Comparison of ENCODE assay signal across 9 cellular contexts in the genomic region with DNA sequence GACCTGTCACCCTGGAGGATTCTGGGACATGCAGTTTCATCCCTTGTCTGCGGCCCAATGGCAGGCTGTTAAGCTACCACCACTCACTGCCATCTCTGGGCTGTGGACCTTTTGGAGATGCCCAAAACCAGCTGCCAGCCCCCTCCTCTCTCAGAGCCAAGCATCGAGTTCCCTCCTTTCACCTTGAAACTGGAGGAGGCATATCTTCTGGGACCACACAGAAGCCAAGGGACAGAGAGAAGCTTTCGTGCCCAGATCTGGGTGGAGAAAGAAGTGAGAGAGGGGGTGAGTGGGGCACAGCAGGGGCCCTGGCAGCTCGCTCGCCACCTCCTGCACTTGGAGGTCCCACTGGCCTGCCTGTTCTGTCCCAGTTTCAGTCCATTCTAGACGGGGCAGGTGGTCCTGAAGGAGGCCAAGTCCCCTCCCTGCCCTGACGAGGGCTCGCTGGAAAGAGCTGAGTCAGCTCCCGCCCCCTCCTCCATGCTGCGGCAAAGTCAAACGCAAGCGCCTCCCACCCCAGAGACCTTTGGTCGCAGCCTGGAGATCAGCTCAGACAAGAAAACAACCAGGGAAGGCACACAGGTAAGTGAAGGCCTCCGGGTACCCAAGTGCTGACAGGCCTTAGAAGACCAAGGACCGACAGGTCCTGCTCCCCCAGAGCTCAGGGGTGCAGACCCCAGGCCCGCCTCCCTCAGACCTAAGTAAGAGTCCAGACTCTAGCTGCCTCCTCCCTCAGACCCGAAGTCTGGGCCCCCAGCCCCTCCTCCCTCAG. TPM values are rescaled to one million over a fixed set of nuclear protein-coding genes. Genes with fewer than 3 reads are reported as not detected.
DNase-seq lines count a peak whose midpoint lies in the region; ATAC-seq and TF ChIP-seq lines count a peak whose summit lies in the region.
"Had no signal": no experiment of that assay in that cellular context is flagged by ENCODE, and none has a peak within 500 bp of the region (broad histone marks: within the 10 kb centered on the region; RNA-seq: fewer than 3 reads in every experiment).

No MANE protein-coding gene starts in this region.

- H4K20me1 ChIP-seq in H9 (ENCODE audit: control insufficient read depth, insufficient read depth, insufficient read length): peaks cover 2% of the 10 kb centered on the region

- H3K27me3 ChIP-seq in H9 (ENCODE audit: insufficient read depth, low read length): no peaks in the 10 kb centered on the region; the same call in 1 of the 2 replicates
- H3K27me3 ChIP-seq in body of pancreas: no peaks in the 10 kb centered on the region
- no peaks in the 10 kb centered on the region for H3K27me3 ChIP-seq in right lobe of liver

- H2AK5ac ChIP-seq in H9 (ENCODE audit: insufficient read length, low read length): no peak overlapping the region

- H3K9me3 ChIP-seq in H9 (ENCODE audit: control insufficient read depth, low read depth, low read length): no peaks in the 10 kb centered on the region
- no peaks in the 10 kb centered on the region for H3K9me3 ChIP-seq in body of pancreas
- no peaks in the 10 kb centered on the region for H3K9me3 ChIP-seq in right lobe of liver

- no peak overlapping the region for H3K27ac ChIP-seq in H9 (ENCODE audit: insufficient read length, low read depth, low read length)
- H3K27ac ChIP-seq in body of pancreas: peak overlapping the region in 3 of 4 donors; percentile 43 to 98 (median 55)
- H3K27ac ChIP-seq in right lobe of liver: peak overlapping the region; percentile 81 to 97 (median 95)

- no peak overlapping the region for H2AFZ ChIP-seq in H9 (ENCODE audit: low read length)

- TF ChIP-seq CTCF in H9 (conservative IDR thresholded peaks at IDR 0.05): no peak
- no peak for TF ChIP-seq CTCF in body of pancreas (IDR thresholded peaks at IDR 0.05)
- no peak for TF ChIP-seq CTCF in right lobe of liver (IDR thresholded peaks at IDR 0.05)
- no peak for TF ChIP-seq CTCF in GM13976 (IDR thresholded peaks at IDR 0.05; ENCODE audit: borderline replicate concordance, control extremely low read depth, extremely low read depth, insufficient read depth, missing control alignments)

- H3K36me3 ChIP-seq in body of pancreas (replicated peaks in 1 of 2; ENCODE audit: insufficient read depth in 1 of 2, low read depth in 2 of 2): no peaks in the 10 kb centered on the region
- H3K36me3 ChIP-seq in right lobe of liver: no peaks in the 10 kb centered on the region

- no peak overlapping the region for H3T11ph ChIP-seq in H9 (ENCODE audit: low read length)

- no peak overlapping the region for H4K8ac ChIP-seq in H9 (replicated peaks; ENCODE audit: insufficient read length, low read depth, low read length)

- ATAC-seq in body of pancreas (no peak), right lobe of liver (peak; percentile 63 to 80 (median 68)), GM18502 (IDR thresholded peaks at IDR 0.05; ENCODE audit: poor library complexity, unreplicated experiment) (no peak)

- H3K9me3 Mint-ChIP-seq in H9: no peaks in the 10 kb centered on the region
- H3K9me3 Mint-ChIP-seq: activated naive CD4-positive, alpha-beta T cell treated with anti-CD3 and anti-CD28 coated beads, Interleukin-2, amount 50 U/mL, for 24 hours had no signal

- in situ Hi-C loops in GM13976 (cut with MboI; ENCODE audit: low sequenced_read_pairs, unreplicated experiment): no loop called here

- intact Hi-C loops in body of pancreas (cut with DNase I) (no loop called here), right lobe of liver (cut with DNase I) (no loop called here)

- no peak overlapping the region for H3K4ac ChIP-seq in H9 (ENCODE audit: low read depth, low read length)

- H3K56ac ChIP-seq in H9 (ENCODE audit: insufficient read length, low read depth, low read length): no peak overlapping the region

- peaks cover 4% of the 10 kb centered on the region for H3K23me2 ChIP-seq in H9 (ENCODE audit: insufficient read length, low read depth, low read length, poor library complexity, severe bottlenecking)

- peak overlapping the region in 1 of 2 experiments; percentile 65; a peak in 2 of 5 replicates for H3K4me3 Mint-ChIP-seq in H9
- H3K4me3 Mint-ChIP-seq: activated naive CD4-positive, alpha-beta T cell treated with anti-CD3 and anti-CD28 coated beads, Interleukin-2, amount 50 U/mL, for 24 hours had no signal

- H3K36me3 Mint-ChIP-seq in H9 (ENCODE audit: insufficient read depth in 1 of 3, low read depth in 3 of 3): no peaks in the 10 kb centered on the region; a peak in 1 of 7 replicates

- H4K91ac ChIP-seq in H9 (ENCODE audit: insufficient read length, low read depth, low read length): no peak overlapping the region

- no peaks in the 10 kb centered on the region for H3K79me2 ChIP-seq in H9 (ENCODE audit: insufficient read depth, low read length)

- no peak overlapping the region for H3K9ac ChIP-seq in H9 (ENCODE audit: extremely low read depth, insufficient read length, low read length)

- H3K18ac ChIP-seq in H9 (ENCODE audit: insufficient read length, low read depth, low read length): no peak overlapping the region

- H3K14ac ChIP-seq in H9 (ENCODE audit: insufficient read depth, low read length): no peak overlapping the region

- H3K4me1 Mint-ChIP-seq in H9: peaks cover 24 to 42% of the 10 kb centered on the region in 2 experiments

- no peak overlapping the region for H4K5ac ChIP-seq in H9 (ENCODE audit: insufficient read length, low read depth, low read length)

- peaks cover 15% of the 10 kb centered on the region for H3K27me3 Mint-ChIP-seq in H9 (ENCODE audit: low read depth)
- H3K27me3 Mint-ChIP-seq: activated naive CD4-positive, alpha-beta T cell treated with anti-CD3 and anti-CD28 coated beads, Interleukin-2, amount 50 U/mL, for 24 hours had no signal

- no peak overlapping the region for H3K4me2 ChIP-seq in H9 (ENCODE audit: insufficient read depth, insufficient read length, low read length)

- peak; percentile 64 for DNase-seq in AG08395 (ENCODE audit: low spot score)
- DNase-seq in H9: peak; percentile 66
- DNase-seq in body of pancreas: peak; percentile 47 to 63 (median 52)
- peak; percentile 80 to 92 (median 89) for DNase-seq in right lobe of liver
- DNase-seq in amniotic stem cell (lab: John Stamatoyannopoulos, UW): no peak
- DNase-seq in NCI-H2171 (lab: John Stamatoyannopoulos, UW): no peak
- DNase-seq in GM13976 (ENCODE audit: low spot score): no peak

- no peak overlapping the region for H2BK120ac ChIP-seq in H9 (ENCODE audit: low read depth, low read length, poor library complexity, severe bottlenecking)

- no peaks in the 10 kb centered on the region for H3K79me1 ChIP-seq in H9 (ENCODE audit: insufficient read depth, low read depth, low read length, poor library complexity, severe bottlenecking)

- no peak overlapping the region for H2BK12ac ChIP-seq in H9 (ENCODE audit: insufficient read length, low read depth, low read length)

- no peak overlapping the region for H2BK20ac ChIP-seq in H9 (ENCODE audit: low read depth, low read length, poor library complexity, severe bottlenecking)

- peak overlapping the region; percentile 64 to 90 (median 89); a peak in 5 of 7 replicates for H3K27ac Mint-ChIP-seq in H9

- WGBS in H9 (ENCODE audit: extremely low coverage, insufficient read length, low lambda C conversion rate): no CpG with 5 or more reads among the region's 17 CpGs
- WGBS in body of pancreas, 2 donors: 44 to 74% methylated on average over 6 to 16 of the region's 17 CpGs
- 18% methylated on average over 2 of the region's 17 CpGs for WGBS in right lobe of liver (ENCODE audit: insufficient coverage, low coverage, low lambda C conversion rate, missing lambda C conversion rate)

- no peak overlapping the region for H3K23ac ChIP-seq in H9 (ENCODE audit: insufficient read length, low read depth, low read length)

- H3K4me3 ChIP-seq in body of pancreas (no peak overlapping the region), right lobe of liver (peak overlapping the region; percentile 37 to 76 (median 67))

- no peak overlapping the region for H2BK15ac ChIP-seq in H9 (ENCODE audit: low read depth, low read length)

- no peak overlapping the region for H2BK5ac ChIP-seq in H9 (ENCODE audit: insufficient read length, low read length)

- H3K4me1 ChIP-seq in H9 (ENCODE audit: insufficient read depth, low read length) (peaks cover 3% of the 10 kb centered on the region; the same call in 1 of the 2 replicates), body of pancreas (peaks cover 46% of the 10 kb centered on the region), right lobe of liver (peaks cover 0 to 26% (median 3%) of the 10 kb centered on the region in 4 donors)

- peak in 1 of 3 donors; percentile 20 for TF ChIP-seq POLR2A in body of pancreas (IDR thresholded peaks at IDR 0.05)
- TF ChIP-seq POLR2A in right lobe of liver (IDR thresholded peaks at IDR 0.05): peak; percentile 83

RNA-seq across cellular contexts. Expression of a gene that starts 3.8 kb away (rescaled TPM):
- 30.6 and 32.7 TPM in 2 replicates for total RNA-seq in H9 (2021)
- 10 to 100 TPM; 34.5 to 56.0 TPM for total RNA-seq in body of pancreas
- 10 to 100 TPM in 4 of 6 experiments, 1 to 10 TPM in 2; 8.9 to 48.3 (median 12.5) TPM for total RNA-seq in right lobe of liver

RNA-seq across cellular contexts. Expression of a gene that starts 29.3 kb away (rescaled TPM):
- total RNA-seq in H9 (2021) (11.2 and 11.6 TPM in 2 replicates), body of pancreas (1 to 10 TPM; 2.1 to 3.3 TPM), right lobe of liver (10 to 100 TPM in 4 of 6 experiments, 1 to 10 TPM in 2; 3.5 to 78.0 (median 15.7) TPM)

RNA-seq across cellular contexts. Expression of a gene that starts 51.7 kb away (rescaled TPM):
- total RNA-seq in H9 (2021) (0.55 and 0.90 TPM in 2 replicates), body of pancreas (not detected), right lobe of liver (10 to 100 TPM in 4 of 6 experiments, 1 to 10 TPM in 1, not detected in 1; 5.1 to 55.3 (median 32.7) TPM)

RNA-seq across cellular contexts. Expression of a gene that starts 54.6 kb away (rescaled TPM):
- total RNA-seq in H9 (2021) (15.9 and 16.1 TPM in 2 replicates), body of pancreas (10 to 100 TPM; 14.8 to 79.1 TPM), right lobe of liver (1 to 10 TPM in 3 of 6 experiments, under 1 TPM in 3; 0.22 to 1.9 (median 0.93) TPM)

Comparison
In these comparisons a context has a peak if more than half of its experiments do, and no peak if none do; other contexts are left out.
1. DNase-seq: peak in AG08395 (single experiment), H9 (single experiment), body of pancreas (4 of 4) and right lobe of liver (3 of 3); none in amniotic stem cell (single experiment), NCI-H2171 (single experiment) and GM13976 (single experiment).
2. ATAC-seq: peak in right lobe of liver (4 of 4); none in body of pancreas (single experiment) and GM18502 (single experiment).
3. H3K4me3 ChIP-seq: peak in right lobe of liver (3 of 3); none in body of pancreas (0 of 2).